ENCODE assay signal across 8 cellular contexts in the genomic region with DNA sequence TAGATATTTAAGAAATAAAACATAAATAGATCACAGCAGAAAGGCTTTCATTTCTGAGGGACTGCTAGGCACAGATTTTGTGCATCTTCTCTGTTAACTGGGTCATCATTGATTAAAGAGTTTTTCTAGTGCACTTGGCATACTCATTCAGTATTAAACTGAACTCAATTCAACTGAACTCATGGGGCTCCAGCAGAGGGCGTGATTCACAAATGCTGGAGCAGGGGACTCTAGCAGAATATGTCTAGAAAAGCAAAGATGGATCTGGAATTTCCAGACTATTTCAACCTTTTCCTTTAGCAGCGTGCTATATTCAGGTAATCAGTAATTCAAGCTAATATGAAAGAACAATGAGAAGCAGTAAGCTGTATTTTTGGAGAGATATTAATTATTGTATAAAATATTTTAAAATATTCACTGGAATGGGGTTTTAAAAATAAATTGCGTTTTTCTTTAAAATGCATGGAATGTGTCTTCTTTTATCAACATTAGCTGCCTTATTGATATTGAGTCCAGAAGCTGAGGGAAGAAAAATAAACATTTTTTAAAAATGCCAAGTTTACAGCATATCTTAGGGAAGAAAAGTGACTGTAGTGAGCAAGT.
A peak's percentile ranks its signal among the peaks of the same experiment; 100 is the strongest.
DNase-seq lines count a peak whose midpoint lies in the region; ATAC-seq and TF ChIP-seq lines count a peak whose summit lies in the region.

No MANE protein-coding gene starts in this region.

- TF ChIP-seq POLR2A in NB4 (IDR thresholded peaks at IDR 0.05; ENCODE audit: extremely low read depth, insufficient read length), result no peak

- DNase-seq in left ventricle myocardium superior, result peak; percentile 26
- no peak for DNase-seq in Right ventricle myocardium superior
- DNase-seq in NB4 (ENCODE audit: low read depth), result peak; percentile 61
- DNase-seq in SK-N-DZ (ENCODE audit: low spot score), result peak; percentile 76
- peak; percentile 27 for DNase-seq in foreskin melanocyte
- DNase-seq in upper lobe of right lung, result no peak
- no peak for DNase-seq in sciatic nerve (ENCODE audit: low spot score)
- no peak for DNase-seq in occipital lobe (lab: John Stamatoyannopoulos, UW)

- no peaks in the 10 kb centered on the region for H3K27me3 ChIP-seq in upper lobe of right lung

- H3K4me3 ChIP-seq in NB4 (ENCODE audit: low read depth, low read length), result no peak overlapping the region
- no peak overlapping the region for H3K4me3 ChIP-seq in upper lobe of right lung

- TF ChIP-seq CTCF in NB4 (IDR thresholded peaks at IDR 0.05; ENCODE audit: low read depth, low read length) (peak; percentile 77), upper lobe of right lung (IDR thresholded peaks at IDR 0.05) (peak; percentile 44)

- intact Hi-C loops in left ventricle myocardium superior (cut with micrococcal nuclease), result no loop called here
- intact Hi-C loops in Right ventricle myocardium superior (cut with DNase I), result no loop called here
- intact Hi-C loops in upper lobe of right lung (cut with DNase I), result no loop called here
- intact Hi-C loops in sciatic nerve (cut with DNase I), result no loop called here

- no peaks in the 10 kb centered on the region for H3K36me3 ChIP-seq in upper lobe of right lung

- ATAC-seq in left ventricle myocardium superior (no peak), Right ventricle myocardium superior (ENCODE audit: poor library complexity) (no peak), upper lobe of right lung (peak; percentile 45), sciatic nerve (no peak)

- H3K4me1 ChIP-seq in upper lobe of right lung, result no peaks in the 10 kb centered on the region

- no peaks in the 10 kb centered on the region for H3K9me3 ChIP-seq in upper lobe of right lung

- H3K27ac ChIP-seq in upper lobe of right lung, result no peak overlapping the region

Comparison
In these comparisons a context has a peak if more than half of its experiments do, and no peak if none do; other contexts are left out.
1. DNase-seq: peak in left ventricle myocardium superior (single experiment), NB4 (single experiment), SK-N-DZ (single experiment) and foreskin melanocyte (single experiment); none in Right ventricle myocardium superior (single experiment), upper lobe of right lung (single experiment), sciatic nerve (single experiment) and occipital lobe (single experiment).